In genomic region chr2:10982931-10983701, GRCh38 we compare ENCODE assay signal across 13 cellular contexts.
DNase-seq lines count a peak whose midpoint lies in the region; ATAC-seq and TF ChIP-seq lines count a peak whose summit lies in the region.
"Had no signal": no experiment of that assay in that cellular context is flagged by ENCODE, and none has a peak within 500 bp of the region (broad histone marks: within the 10 kb centered on the region; RNA-seq: fewer than 3 reads in every experiment).

No MANE protein-coding gene starts in this region.

- no peak overlapping the region for H3K23ac ChIP-seq in trophoblast cell (ENCODE audit: low read length)

- H3K27ac Mint-ChIP-seq in neural progenitor cell = peak overlapping the region; percentile 46
- H3K27ac Mint-ChIP-seq: activated naive CD8-positive, alpha-beta T cell treated with anti-CD3 and anti-CD28 coated beads, Interleukin-2, amount 10 ng/mL, durations not matched to agents 7 days and 5 days had no signal

- H3K4me1 Mint-ChIP-seq in neural progenitor cell = peaks cover 32% of the 10 kb centered on the region
- H3K4me1 Mint-ChIP-seq: activated naive CD8-positive, alpha-beta T cell treated with anti-CD3 and anti-CD28 coated beads, Interleukin-2, amount 10 ng/mL, durations not matched to agents 7 days and 5 days had no signal

- H3K36me3 Mint-ChIP-seq in neural progenitor cell = no peaks in the 10 kb centered on the region
- H3K36me3 Mint-ChIP-seq: activated naive CD8-positive, alpha-beta T cell treated with anti-CD3 and anti-CD28 coated beads, Interleukin-2, amount 10 ng/mL, durations not matched to agents 7 days and 5 days had no signal

- H4K12ac ChIP-seq in trophoblast cell (ENCODE audit: low read depth, low read length) = no peak overlapping the region

- H3K18ac ChIP-seq in trophoblast cell (ENCODE audit: low read length) = no peak overlapping the region

- ATAC-seq in heart left ventricle = peak; percentile 72 to 85 (median 78)
- ATAC-seq in GM18909 (IDR thresholded peaks at IDR 0.05; ENCODE audit: poor library complexity, unreplicated experiment) = no peak
- no peak for ATAC-seq in HG03521 (IDR thresholded peaks at IDR 0.05; ENCODE audit: unreplicated experiment)

- no peak for TF ChIP-seq POLR2A in heart left ventricle (IDR thresholded peaks at IDR 0.05)

- no peak overlapping the region for H2AK5ac ChIP-seq in trophoblast cell (ENCODE audit: low read length)

- peak; percentile 24 for DNase-seq in AG08395 (ENCODE audit: low spot score)
- DNase-seq in WERI-Rb-1 = peak; percentile 92
- peak; percentile 77 to 87 (median 82) for DNase-seq in heart left ventricle
- DNase-seq in neural progenitor cell (ENCODE audit: low spot score) = no peak
- DNase-seq in trophoblast cell = no peak
- no peak for DNase-seq in stimulated activated naive CD4-positive, alpha-beta T cell treated with Interleukin-2 at 50 U/mL for 16 hours (lab: John Stamatoyannopoulos, UW)
- DNase-seq: ACHN; activated naive CD8-positive, alpha-beta T cell treated with anti-CD3 and anti-CD28 coated beads, Interleukin-2, amount 10 ng/mL, durations not matched to agents 7 days and 5 days; islet precursor cell had no signal

- no peak overlapping the region for H3K4me3 Mint-ChIP-seq in neural progenitor cell
- H3K4me3 Mint-ChIP-seq: activated naive CD8-positive, alpha-beta T cell treated with anti-CD3 and anti-CD28 coated beads, Interleukin-2, amount 10 ng/mL, durations not matched to agents 7 days and 5 days had no signal

- H3K9me3 ChIP-seq in WERI-Rb-1 (ENCODE audit: severe bottlenecking) (no peaks in the 10 kb centered on the region), heart left ventricle (no peaks in the 10 kb centered on the region), neural progenitor cell (ENCODE audit: low read depth) (no peaks in the 10 kb centered on the region), trophoblast cell (ENCODE audit: insufficient read depth, low read depth, low read length) (no peaks in the 10 kb centered on the region)
- H3K9me3 ChIP-seq: SJSA1 had no signal

- no peak overlapping the region for H2BK120ac ChIP-seq in trophoblast cell (ENCODE audit: insufficient read depth, low read length, poor library complexity)

- peak overlapping the region; percentile 41 for H3K4me3 ChIP-seq in WERI-Rb-1 (ENCODE audit: low read depth, low read length)
- peak overlapping the region in 6 of 12 donors; percentile 1 to 24 (median 14) for H3K4me3 ChIP-seq in heart left ventricle
- no peak overlapping the region for H3K4me3 ChIP-seq in neural progenitor cell
- no peak overlapping the region for H3K4me3 ChIP-seq in trophoblast cell (ENCODE audit: low read depth, low read length)
- H3K4me3 ChIP-seq: SJSA1 had no signal

- no peak overlapping the region for H4K8ac ChIP-seq in trophoblast cell (ENCODE audit: low read depth, low read length)

- H3K4ac ChIP-seq in trophoblast cell (ENCODE audit: low read depth, low read length) = no peak overlapping the region

- intact Hi-C loops in heart left ventricle (cut with DNase I) = loop anchor here in 2 of 10 donors (5.0 to 10.0 kb wide), 2 partner anchors 46 to 148 kb away; no protein-coding TSS in a partner anchor

- peak overlapping the region; percentile 85 for H3K27ac ChIP-seq in WERI-Rb-1
- peak overlapping the region; percentile 40 to 82 (median 72) for H3K27ac ChIP-seq in heart left ventricle
- H3K27ac ChIP-seq in neural progenitor cell = no peak overlapping the region
- H3K27ac ChIP-seq in trophoblast cell (ENCODE audit: low read depth, low read length) = no peak overlapping the region
- H3K27ac ChIP-seq: SJSA1, VCaP had no signal

- H3K4me2 ChIP-seq in neural progenitor cell (no peak overlapping the region), trophoblast cell (ENCODE audit: low read length) (no peak overlapping the region)

- H3K36me3 ChIP-seq in WERI-Rb-1 (no peaks in the 10 kb centered on the region), heart left ventricle (no peaks in the 10 kb centered on the region), neural progenitor cell (no peaks in the 10 kb centered on the region), trophoblast cell (ENCODE audit: control insufficient read depth in 1 of 2, insufficient read depth in 2 of 2, low read length in 2 of 2) (no peaks in the 10 kb centered on the region)
- H3K36me3 ChIP-seq: SJSA1 had no signal

- no peaks in the 10 kb centered on the region for H4K20me1 ChIP-seq in neural progenitor cell (ENCODE audit: low read depth)

- H3K9ac ChIP-seq in neural progenitor cell = no peak overlapping the region
- no peak overlapping the region for H3K9ac ChIP-seq in trophoblast cell (ENCODE audit: low read length)

- H2AFZ ChIP-seq in neural progenitor cell (replicated peaks) (no peak overlapping the region), trophoblast cell (ENCODE audit: insufficient read depth, low read length, poor library complexity) (no peak overlapping the region)

- no peak overlapping the region for H2BK5ac ChIP-seq in trophoblast cell (ENCODE audit: low read depth, low read length, poor library complexity)

- no peaks in the 10 kb centered on the region for H3F3A ChIP-seq in neural progenitor cell (ENCODE audit: low read depth)

- H3K14ac ChIP-seq in trophoblast cell (ENCODE audit: low read length) = no peak overlapping the region

- peaks cover 2% of the 10 kb centered on the region for H3K9me3 Mint-ChIP-seq in neural progenitor cell
- H3K9me3 Mint-ChIP-seq: activated naive CD8-positive, alpha-beta T cell treated with anti-CD3 and anti-CD28 coated beads, Interleukin-2, amount 10 ng/mL, durations not matched to agents 7 days and 5 days had no signal

- peaks cover 2% of the 10 kb centered on the region for H3K27me3 Mint-ChIP-seq in neural progenitor cell (ENCODE audit: insufficient read depth, low read depth)

- no peaks in the 10 kb centered on the region for H3K79me2 ChIP-seq in neural progenitor cell (ENCODE audit: low read depth)
- H3K79me2 ChIP-seq in trophoblast cell (ENCODE audit: control insufficient read depth, insufficient read depth, low read length, poor library complexity) = no peaks in the 10 kb centered on the region

- H3K27me3 ChIP-seq in WERI-Rb-1 (ENCODE audit: insufficient read depth, low read depth, severe bottlenecking) (no peaks in the 10 kb centered on the region), heart left ventricle (peaks cover 0 to 9% (median 0%) of the 10 kb centered on the region in 9 donors), neural progenitor cell (no peaks in the 10 kb centered on the region), trophoblast cell (ENCODE audit: insufficient read depth, low read length) (no peaks in the 10 kb centered on the region)
- H3K27me3 ChIP-seq: SJSA1 had no signal

- H3K79me1 ChIP-seq in trophoblast cell (ENCODE audit: low read length) = no peaks in the 10 kb centered on the region

- WGBS in heart left ventricle, 4 donors = 35 to 47% (median 41%) methylated on average over 18 to 25 of the region's 25 CpGs
- no CpG with 5 or more reads among the region's 25 CpGs for WGBS in trophoblast cell (ENCODE audit: extremely low coverage, insufficient coverage, insufficient read length)

- H4K91ac ChIP-seq in trophoblast cell (ENCODE audit: low read depth, low read length) = no peak overlapping the region

- peaks cover 0 to 23% (median 4%) of the 10 kb centered on the region in 12 donors for H3K4me1 ChIP-seq in heart left ventricle
- peaks cover 4% of the 10 kb centered on the region for H3K4me1 ChIP-seq in neural progenitor cell
- no peaks in the 10 kb centered on the region for H3K4me1 ChIP-seq in trophoblast cell (ENCODE audit: control insufficient read depth in 1 of 2, insufficient read depth in 2 of 2, low read length in 2 of 2)
- H3K4me1 ChIP-seq: SJSA1 had no signal

- TF ChIP-seq CTCF in WERI-Rb-1 (IDR thresholded peaks at IDR 0.05; ENCODE audit: low read depth, low read length) (no peak), heart left ventricle (IDR thresholded peaks at IDR 0.05) (no peak), neural progenitor cell (IDR thresholded peaks at IDR 0.05) (no peak)

- no peak overlapping the region for H2BK12ac ChIP-seq in trophoblast cell (ENCODE audit: low read length)

Comparison
In these comparisons a context has a peak if more than half of its experiments do, and no peak if none do; other contexts are left out.
1. DNase-seq: peak in AG08395 (single experiment), WERI-Rb-1 (single experiment) and heart left ventricle (5 of 5); none in neural progenitor cell (single experiment), trophoblast cell (0 of 2) and stimulated activated naive CD4-positive, alpha-beta T cell treated with Interleukin-2 at 50 U/mL for 16 hours (single experiment).
2. H3K27ac ChIP-seq: peak in WERI-Rb-1 (single experiment) and heart left ventricle (12 of 12); none in neural progenitor cell (single experiment) and trophoblast cell (single experiment).
3. ATAC-seq: peak in heart left ventricle (4 of 4); none in GM18909 (single experiment) and HG03521 (single experiment).